In genomic region chr19:8259142-8259921, GRCh38 we compare ENCODE assay signal across 22 cellular contexts. TPM values are rescaled to one million over a fixed set of nuclear protein-coding genes. Genes with fewer than 3 reads are reported as not detected.
DNase-seq lines count a peak whose midpoint lies in the region; ATAC-seq and TF ChIP-seq lines count a peak whose summit lies in the region.
"Had no signal": no experiment of that assay in that cellular context is flagged by ENCODE, and none has a peak within 500 bp of the region (broad histone marks: within the 10 kb centered on the region; RNA-seq: fewer than 3 reads in every experiment).

No MANE protein-coding gene starts in this region.

- H3K9me3 Mint-ChIP-seq in CD14-positive monocyte, result peaks cover 0 to 3% (median under 1%) of the 10 kb centered on the region in 7 donors
- H3K9me3 Mint-ChIP-seq in chondrocyte (ENCODE audit: low read depth), result no peaks in the 10 kb centered on the region
- H3K9me3 Mint-ChIP-seq in neural crest cell, result no peaks in the 10 kb centered on the region
- H3K9me3 Mint-ChIP-seq: CD4-positive, alpha-beta T cell; natural killer cell had no signal

- H3K36me3 ChIP-seq in H7 (replicated peaks; ENCODE audit: control insufficient read depth, insufficient read depth, low read length), result peaks cover 36% of the 10 kb centered on the region

- no peak overlapping the region for H3K4me3 Mint-ChIP-seq in CD14-positive monocyte
- no peak overlapping the region for H3K4me3 Mint-ChIP-seq in chondrocyte (ENCODE audit: unreplicated experiment)
- no peak overlapping the region for H3K4me3 Mint-ChIP-seq in neural crest cell
- H3K4me3 Mint-ChIP-seq: CD4-positive, alpha-beta T cell; natural killer cell had no signal

- H3K27me3 Mint-ChIP-seq in CD14-positive monocyte (ENCODE audit: low read depth in 3 of 3) (peaks cover 11 to 31% (median 20%) of the 10 kb centered on the region in 3 donors), chondrocyte (ENCODE audit: low read depth) (no peaks in the 10 kb centered on the region), neural crest cell (ENCODE audit: low read depth) (no peaks in the 10 kb centered on the region)
- H3K27me3 Mint-ChIP-seq: CD4-positive, alpha-beta T cell; progenitor cell of endocrine pancreas had no signal

- intact Hi-C loops in CD14-positive monocyte (cut with micrococcal nuclease), result loop anchor here (10.0 kb wide), 2 partner anchors 245 to 315 kb away; partner anchors contain the start of gene TIMM44 (in 2 of the 2)

- DNase-seq in CD14-positive monocyte (ENCODE audit: low spot score) (peak; percentile 23), H7 (peak; percentile 32), chondrocyte (ENCODE audit: low spot score) (peak; percentile 47), neural crest cell (ENCODE audit: low read depth, low spot score) (no peak), D341Med (ENCODE audit: low spot score) (no peak), NCI-H187 treated with DMSO at 0.1 percent for 48 hours (lab: John Stamatoyannopoulos, UW) (no peak), NCI-H1694 (lab: John Stamatoyannopoulos, UW) (no peak)
- DNase-seq: amygdala; caudate nucleus; CD4-positive, alpha-beta T cell; DMS153; GDM1; KG1; natural killer cell; NCI-H2171 treated with DMSO at 0.1 percent for 48 hours; NCI-H748 treated with DMSO at 0.1 percent for 48 hours; stimulated activated CD4-positive, alpha-beta T cell treated with anti-CD3 and anti-CD28 coated beads, Interleukin-2, amount 100 ng/mL, for 24 hours; stimulated activated naive CD4-positive, alpha-beta T cell; thyroid gland had no signal

- no peaks in the 10 kb centered on the region for H3K36me3 Mint-ChIP-seq in CD14-positive monocyte
- H3K36me3 Mint-ChIP-seq in chondrocyte (ENCODE audit: low read depth), result peaks cover 10% of the 10 kb centered on the region
- H3K36me3 Mint-ChIP-seq in neural crest cell (ENCODE audit: low read depth), result no peaks in the 10 kb centered on the region
- H3K36me3 Mint-ChIP-seq: natural killer cell had no signal

- no peak for ATAC-seq in HG03520 (IDR thresholded peaks at IDR 0.05; ENCODE audit: unreplicated experiment)
- ATAC-seq: natural killer cell had no signal

- H3K27ac Mint-ChIP-seq in CD14-positive monocyte (peak overlapping the region in 1 of 7 donors; percentile 35), chondrocyte (ENCODE audit: unreplicated experiment) (no peak overlapping the region), neural crest cell (ENCODE audit: unreplicated experiment) (peak overlapping the region; percentile 13)
- H3K27ac Mint-ChIP-seq: CD4-positive, alpha-beta T cell; progenitor cell of endocrine pancreas had no signal

- H3K27me3 ChIP-seq in H7 (ENCODE audit: control insufficient read depth, insufficient read depth, low read length), result no peaks in the 10 kb centered on the region
- H3K27me3 ChIP-seq: thyroid gland had no signal

- H3K4me1 Mint-ChIP-seq in CD14-positive monocyte, result peaks cover 2% of the 10 kb centered on the region
- H3K4me1 Mint-ChIP-seq in chondrocyte (ENCODE audit: low read depth), result no peaks in the 10 kb centered on the region
- peaks cover 4% of the 10 kb centered on the region for H3K4me1 Mint-ChIP-seq in neural crest cell

- no peak overlapping the region for H3K4me3 ChIP-seq in H7 (ENCODE audit: insufficient read depth, low read depth, low read length)
- H3K4me3 ChIP-seq: skin epidermis, thyroid gland had no signal

- TF ChIP-seq CTCF in CD14-positive monocyte (IDR thresholded peaks at IDR 0.05), result no peak
- TF ChIP-seq CTCF in chondrocyte (IDR thresholded peaks at IDR 0.05), result no peak
- TF ChIP-seq CTCF in neural crest cell (conservative IDR thresholded peaks at IDR 0.05), result no peak

RNA-seq across cellular contexts. Expression of gene CD320, which starts 48.8 kb away (rescaled TPM):
- 1 to 10 TPM in 1 of 2 donors, under 1 TPM in 1; 0.72 to 1.0 TPM for polyA plus RNA-seq in CD14-positive monocyte
- total RNA-seq in H7 (2014; rRNA removed; shearing (Covaris generic)), result 127 and 159 TPM in 2 replicates
- total RNA-seq in chondrocyte (39.3 to 44.0 TPM (median 41.7 TPM) in 3 replicates), neural crest cell (64.5 and 68.5 TPM in 2 replicates)

RNA-seq across cellular contexts. Expression of gene CERS4, which starts 50.2 kb away (rescaled TPM):
- 10 to 100 TPM; 12.0 to 12.1 TPM for polyA plus RNA-seq in CD14-positive monocyte
- 116 and 117 TPM in 2 replicates for total RNA-seq in H7 (2014; rRNA removed; shearing (Covaris generic))
- total RNA-seq in chondrocyte (16.3 to 26.0 TPM (median 24.7 TPM) in 3 replicates), neural crest cell (30.0 and 31.3 TPM in 2 replicates)

Comparison
In these comparisons a context has a peak if more than half of its experiments do, and no peak if none do; other contexts are left out.
1. DNase-seq: peak in CD14-positive monocyte (single experiment), H7 (single experiment) and chondrocyte (single experiment); none in neural crest cell (single experiment), D341Med (single experiment), NCI-H187 treated with DMSO at 0.1 percent for 48 hours (single experiment) and NCI-H1694 (single experiment).